In genomic region chr7:93551063-93551895, GRCh38 we compare ENCODE assay signal across 8 cellular contexts. TPM values are rescaled to one million over a fixed set of nuclear protein-coding genes. Genes with fewer than 3 reads are reported as not detected.
DNase-seq lines count a peak whose midpoint lies in the region; ATAC-seq and TF ChIP-seq lines count a peak whose summit lies in the region.

No MANE protein-coding gene starts in this region.

- DNase-seq in MCF 10A (ENCODE audit: unreplicated experiment): peak; percentile 51
- DNase-seq in breast epithelium (ENCODE audit: low spot score in 2 of 2): no peak
- DNase-seq in MV-4-11 (lab: John Stamatoyannopoulos, UW): peak; percentile 28
- peak; percentile 5 for DNase-seq in mammary epithelial cell
- DNase-seq in neural crest cell (ENCODE audit: low read depth, low spot score): no peak
- no peak for DNase-seq in activated naive CD4-positive, alpha-beta T cell treated with anti-CD3 and anti-CD28 coated beads, Interleukin-2, amount 50 U/mL, for 72 hours (ENCODE audit: low spot score in 2 of 2)

- no peak overlapping the region for H3K9ac ChIP-seq in mammary epithelial cell (ENCODE audit: insufficient read depth, low read length)

- H3K27me3 Mint-ChIP-seq in MCF 10A (ENCODE audit: insufficient read depth, unreplicated experiment): peaks cover 75% of the 10 kb centered on the region
- no peaks in the 10 kb centered on the region for H3K27me3 Mint-ChIP-seq in neural crest cell (ENCODE audit: low read depth)

- H3K9me3 ChIP-seq in breast epithelium (no peaks in the 10 kb centered on the region), mammary epithelial cell (replicated peaks; ENCODE audit: insufficient read depth, low read length) (no peaks in the 10 kb centered on the region)

- in situ Hi-C loops in mammary epithelial cell (cut with MboI; ENCODE audit: low sequenced_read_pairs in 2 of 2): no loop called here

- H2AFZ ChIP-seq in mammary epithelial cell (ENCODE audit: low read depth, low read length): no peak overlapping the region

- POLR2A ChIA-PET in MCF 10A (lab: Yijun Ruan, JAX): interaction anchor here (0.6 to 1.9 kb wide), 2 partner anchors 11 to 19 kb away, joined by 3 to 4 read pairs; no protein-coding TSS in a partner anchor

- 17% methylated on average over 6 of the region's 6 CpGs for WGBS in mammary epithelial cell (ENCODE audit: low coverage, missing lambda C conversion rate)

- H3K36me3 ChIP-seq in breast epithelium (no peaks in the 10 kb centered on the region), mammary epithelial cell (ENCODE audit: insufficient read depth, low read length) (no peaks in the 10 kb centered on the region)

- no peaks in the 10 kb centered on the region for H4K20me1 ChIP-seq in mammary epithelial cell (ENCODE audit: insufficient read depth, low read length)

- H3K27ac ChIP-seq in breast epithelium: no peak overlapping the region
- no peak overlapping the region for H3K27ac ChIP-seq in mammary epithelial cell (ENCODE audit: insufficient read depth, low read depth, low read length)

- H3K4me1 Mint-ChIP-seq in MCF 10A (ENCODE audit: insufficient read depth, unreplicated experiment) (no peaks in the 10 kb centered on the region), neural crest cell (no peaks in the 10 kb centered on the region)

- H3K4me3 ChIP-seq in breast epithelium (no peak overlapping the region), mammary epithelial cell (replicated peaks in 1 of 3; ENCODE audit: insufficient read depth in 1 of 3, low read depth in 2 of 3, low read length in 3 of 3) (no peak overlapping the region)

- H3K4me3 Mint-ChIP-seq in MCF 10A (ENCODE audit: unreplicated experiment): no peak overlapping the region
- H3K4me3 Mint-ChIP-seq in neural crest cell: no peak overlapping the region

- H3K36me3 Mint-ChIP-seq in MCF 10A (ENCODE audit: insufficient read depth, unreplicated experiment) (no peaks in the 10 kb centered on the region), neural crest cell (ENCODE audit: low read depth) (no peaks in the 10 kb centered on the region)
- no peaks in the 10 kb centered on the region for H3K36me3 Mint-ChIP-seq in activated naive CD4-positive, alpha-beta T cell treated with anti-CD3 and anti-CD28 coated beads, Interleukin-2, amount 50 U/mL, for 72 hours

- TF ChIP-seq POLR2A in breast epithelium (IDR thresholded peaks at IDR 0.05): no peak

- no peaks in the 10 kb centered on the region for H3K79me2 ChIP-seq in mammary epithelial cell (ENCODE audit: insufficient read depth, low read length)

- H3K4me2 ChIP-seq in mammary epithelial cell (ENCODE audit: insufficient read depth, low read depth, low read length): no peak overlapping the region

- dilution Hi-C loops in mammary epithelial cell (cut with HindIII; ENCODE audit: low sequenced_read_pairs): no loop called here

- H3K27ac Mint-ChIP-seq in MCF 10A (ENCODE audit: low read depth, unreplicated experiment) (no peak overlapping the region), neural crest cell (ENCODE audit: unreplicated experiment) (no peak overlapping the region)
- no peak overlapping the region for H3K27ac Mint-ChIP-seq in activated naive CD4-positive, alpha-beta T cell treated with anti-CD3 and anti-CD28 coated beads, Interleukin-2, amount 50 U/mL, for 72 hours

- intact Hi-C loops in MCF 10A (cut with micrococcal nuclease): loop anchor here (1.0 to 10.0 kb wide), 4 partner anchors 108 to 458 kb away; no protein-coding TSS in a partner anchor
- intact Hi-C loops in breast epithelium (cut with DNase I; ENCODE audit: low total_unique reads): no loop called here
- intact Hi-C loops in mammary epithelial cell (cut with micrococcal nuclease): loop anchor here (1.0 to 5.0 kb wide), 3 partner anchors 109 to 374 kb away; no protein-coding TSS in a partner anchor

- H3K4me1 ChIP-seq in breast epithelium (no peaks in the 10 kb centered on the region), mammary epithelial cell (ENCODE audit: insufficient read depth, low read length) (no peaks in the 10 kb centered on the region)

- H3K27me3 ChIP-seq in breast epithelium (no peaks in the 10 kb centered on the region), mammary epithelial cell (ENCODE audit: insufficient read depth, low read length) (peaks cover 6% of the 10 kb centered on the region)

- CTCF ChIA-PET in MCF 10A (lab: Yijun Ruan, JAX): interaction anchor here (0.6 to 4.0 kb wide), 30 partner anchors 8 to 961 kb away, joined by 3 to 32 read pairs (median 3); partner anchors contain the start of genes CALCR and FAM133B
- CTCF ChIA-PET in mammary epithelial cell (lab: Charles Lee; ENCODE audit: low non-redundant PET): no interaction called here

- ATAC-seq in GM18909 (IDR thresholded peaks at IDR 0.05; ENCODE audit: poor library complexity, unreplicated experiment) (no peak), GM21825 (IDR thresholded peaks at IDR 0.05; ENCODE audit: unreplicated experiment) (no peak)
- no peak for ATAC-seq in activated naive CD4-positive, alpha-beta T cell treated with anti-CD3 and anti-CD28 coated beads, Interleukin-2, amount 50 U/mL, for 72 hours

- H3K9me3 Mint-ChIP-seq in MCF 10A (ENCODE audit: unreplicated experiment) (no peaks in the 10 kb centered on the region), neural crest cell (no peaks in the 10 kb centered on the region)
- H3K9me3 Mint-ChIP-seq in activated naive CD4-positive, alpha-beta T cell treated with anti-CD3 and anti-CD28 coated beads, Interleukin-2, amount 50 U/mL, for 72 hours: no peaks in the 10 kb centered on the region

- BruUV-seq in MCF 10A (replicated peaks; lab: Mats Ljungman, UMichigan) (no TSS peak), mammary epithelial cell (replicated peaks; lab: Mats Ljungman, UMichigan) (no TSS peak)

- TF ChIP-seq CTCF in MCF 10A (IDR thresholded peaks at IDR 0.05; ENCODE audit: unreplicated experiment) (peak; percentile 48), breast epithelium (IDR thresholded peaks at IDR 0.05) (peak in 1 of 3 donors; percentile 16), mammary epithelial cell (conservative IDR thresholded peaks at IDR 0.05 in 1 of 2, IDR thresholded peaks at IDR 0.05 in 1 of 2; ENCODE audit: extremely low read depth in 1 of 2, insufficient read depth in 1 of 2, low read depth in 1 of 2, low read length in 2 of 2) (peak; percentile 59 to 72), neural crest cell (conservative IDR thresholded peaks at IDR 0.05) (peak; percentile 74)

RNA-seq across cellular contexts. Expression of gene CALCR, which starts 23.2 kb away (rescaled TPM):
- not detected in 2 replicates for total RNA-seq in MCF 10A (2022)
- under 1 TPM; 0.15 to 0.80 (median 0.66) TPM for total RNA-seq in breast epithelium
- total RNA-seq in mammary epithelial cell: not detected
- polyA plus RNA-seq in mammary epithelial cell: not detected
- polyA minus RNA-seq in mammary epithelial cell: not detected
- 0.07 TPM in 1 of 2 replicates, not detected in the other for total RNA-seq in neural crest cell
- total RNA-seq in activated naive CD4-positive, alpha-beta T cell treated with anti-CD3 and anti-CD28 coated beads, Interleukin-2, amount 50 U/mL, for 72 hours: not detected

Comparison
In these comparisons a context has a peak if more than half of its experiments do, and no peak if none do; other contexts are left out.
1. DNase-seq: peak in MCF 10A (single experiment), MV-4-11 (single experiment) and mammary epithelial cell (single experiment); none in breast epithelium (0 of 2), neural crest cell (single experiment) and activated naive CD4-positive, alpha-beta T cell treated with anti-CD3 and anti-CD28 coated beads, Interleukin-2, amount 50 U/mL, for 72 hours (0 of 2).